In genomic region chr16:21070564-21070963, GRCh38 we compare ENCODE assay signal across 27 cellular contexts.
"Had no signal": no experiment of that assay in that cellular context is flagged by ENCODE, and none has a peak within 500 bp of the region (broad histone marks: within the 10 kb centered on the region; RNA-seq: fewer than 3 reads in every experiment).

No MANE protein-coding gene starts in this region.

- H3K36me3 ChIP-seq: stomach, suprapubic skin, thoracic aorta, thyroid gland, tibial artery, tibial nerve, transverse colon, upper lobe of left lung, upper lobe of right lung, uterus, vagina had no signal

- H3K9me3 ChIP-seq: stomach, suprapubic skin, testis, thoracic aorta, thyroid gland, tibial artery, tibial nerve, transverse colon, upper lobe of left lung, upper lobe of right lung, uterus, vagina had no signal

- H3K27me3 ChIP-seq: stomach, suprapubic skin, testis, thyroid gland, tibial artery, tibial nerve, transverse colon, upper lobe of left lung, upper lobe of right lung, uterus, vagina had no signal

- ATAC-seq: stimulated activated effector memory CD8-positive, alpha-beta T cell treated with anti-CD3 and anti-CD28 coated beads, Interleukin-12 subunit alpha, Interleukin-12 subunit beta, amount 100 ng/mL, for 72 hours; stimulated activated memory B cell treated with anti-CD40 and anti-IgM and Interleukin-4, amounts not matched to agents 10 μg/mL and 1 μg/mL and 100 μg/mL, for 72 hours; stimulated activated naive B cell treated with anti-CD40 and anti-IgM and Interleukin-4, amounts not matched to agents 10 μg/mL and 1 μg/mL and 100 μg/mL, for 72 hours; stimulated activated naive CD8-positive, alpha-beta T cell treated with anti-CD3 and anti-CD28 coated beads, Interleukin-15, amount 100 ng/mL, for 72 hours; stimulated activated naive CD8-positive, alpha-beta T cell treated with anti-CD3 and anti-CD28 coated beads, Interleukin-15, Interleukin-2, amounts not matched to agents 100 U/mL and 50 U/mL, for 24 hours; upper lobe of right lung had no signal

- H3K4me1 ChIP-seq: stomach, suprapubic skin, testis, thyroid gland, tibial artery, tibial nerve, transverse colon, upper lobe of left lung, upper lobe of right lung, uterus, vagina had no signal

- H3K4me3 ChIP-seq: stomach, suprapubic skin, testis, thoracic aorta, thyroid gland, tibial artery, tibial nerve, transverse colon, upper lobe of left lung, upper lobe of right lung, uterus, vagina had no signal

- FAIRE-seq: urothelium cell line had no signal

- H3K27ac ChIP-seq: stomach, suprapubic skin, testis, thoracic aorta, thyroid gland, tibial artery, tibial nerve, transverse colon, upper lobe of left lung, upper lobe of right lung, uterus, vagina had no signal

- DNase-seq: stimulated activated CD4-positive, alpha-beta T cell treated with anti-CD3 and anti-CD28 coated beads, Interleukin-2, amount 100 ng/mL, for 48 hours; stimulated activated CD4-positive, alpha-beta T cell treated with anti-CD3 and anti-CD28 coated beads, Interleukin-4, amount 100 ng/mL, for 1 hour; stimulated activated CD4-positive, alpha-beta T cell treated with anti-CD3 and anti-CD28 coated beads, Interleukin-4, amount 100 ng/mL, for 24 hours; stimulated activated CD4-positive, alpha-beta T cell treated with anti-CD3 and anti-CD28 coated beads, Interleukin-4, amount 100 ng/mL, for 4 hours; stimulated activated CD8-positive, alpha-beta memory T cell treated with anti-CD3 and anti-CD28 coated beads, Interleukin-4, amount 100 ng/mL, for 48 hours; stimulated activated naive B cell treated with anti-CD40 and anti-IgM and Interleukin-4, amounts not matched to agents 10 μg/mL and 1 μg/mL and 100 μg/mL, for 72 hours; stimulated activated naive CD4-positive, alpha-beta T cell; stimulated activated naive CD4-positive, alpha-beta T cell treated with Interleukin-2 at 50 U/mL for 16 hours; stimulated activated naive CD8-positive, alpha-beta T cell treated with anti-CD3 and anti-CD28 coated beads, Interleukin-15, amount 100 ng/mL, for 72 hours; stimulated activated naive CD8-positive, alpha-beta T cell treated with anti-CD3 and anti-CD28 coated beads, Interleukin-15, Interleukin-2, amounts not matched to agents 100 U/mL and 50 U/mL, for 24 hours; stomach; substantia nigra; testis; thyroid gland; tibial artery; transverse colon; trophoblast cell; upper lobe of left lung; upper lobe of right lung; uterus had no signal
